ENCODE assay signal across 8 cellular contexts in genomic region chr2:223837290-223838061, GRCh38. TPM values are rescaled to one million over a fixed set of nuclear protein-coding genes. Genes with fewer than 3 reads are reported as not detected.
A peak's percentile ranks its signal among the peaks of the same experiment; 100 is the strongest.
DNase-seq lines count a peak whose midpoint lies in the region; ATAC-seq and TF ChIP-seq lines count a peak whose summit lies in the region.

AP1S3 (minus strand) TSS chr2:223837582; CDS start chr2:223837450, 132 bp downstream.

- H3K27ac ChIP-seq in CD8-positive, alpha-beta memory T cell (ENCODE audit: low read depth, low read length), result no peak within 1 kb of the TSS

- no peaks in the 10 kb centered on the region for H3K36me3 ChIP-seq in CD8-positive, alpha-beta memory T cell (ENCODE audit: insufficient read depth, low read length)
- no peaks in the 10 kb centered on the region for H3K36me3 ChIP-seq in mucosa of descending colon (ENCODE audit: low read depth)

- DNase-seq in CD8-positive, alpha-beta memory T cell, result peak; percentile 50 to 76 (median 65)
- DNase-seq in NCI-H82 treated with DMSO at 0.1 percent for 48 hours (lab: John Stamatoyannopoulos, UW; ENCODE audit: unreplicated experiment) (peak; percentile 26), mucosa of descending colon (peak; percentile 88 to 91 (median 90))
- DNase-seq in activated CD8-positive, alpha-beta memory T cell treated with anti-CD3 and anti-CD28 coated beads for 48 hours (ENCODE audit: low read depth in 2 of 3, low spot score in 2 of 3), result peak; percentile 30 to 47 (median 37)
- peak; percentile 50 for DNase-seq in stimulated activated CD8-positive, alpha-beta memory T cell treated with anti-CD3 and anti-CD28 coated beads, Interleukin-4, amount 100 ng/mL, for 24 hours (ENCODE audit: low read depth)

- H3K4me3 Mint-ChIP-seq in CD8-positive, alpha-beta memory T cell, result peak within 1 kb of the TSS; percentile 90 to 97 (median 94)

- H3K4me1 ChIP-seq in CD8-positive, alpha-beta memory T cell (ENCODE audit: insufficient read depth, low read length), result peaks cover 9% of the 10 kb centered on the region
- H3K4me1 ChIP-seq in mucosa of descending colon (ENCODE audit: low read depth), result peaks cover 13% of the 10 kb centered on the region

- intact Hi-C loops in mucosa of descending colon (cut with DNase I, micrococcal nuclease), result no loop called here

- no peaks in the 10 kb centered on the region for H3K27me3 ChIP-seq in CD8-positive, alpha-beta memory T cell (ENCODE audit: insufficient read depth, low read length, poor library complexity, severe bottlenecking)

- peak; percentile 64 for ATAC-seq in GM19395 (IDR thresholded peaks at IDR 0.05; ENCODE audit: unreplicated experiment)
- peak; percentile 60 for ATAC-seq in HG03520 (IDR thresholded peaks at IDR 0.05; ENCODE audit: unreplicated experiment)
- ATAC-seq in mucosa of descending colon, result peak; percentile 97

- no peaks in the 10 kb centered on the region for H3K9me3 Mint-ChIP-seq in CD8-positive, alpha-beta memory T cell

- in situ Hi-C loops in endometrial microvascular endothelial cells (cut with HindIII; ENCODE audit: inconsistent ontology term, low pct_unique_long_range_greater_than_20kb, low sequenced_read_pairs), result no loop called here

- CTCF ChIA-PET in CD8-positive, alpha-beta memory T cell (lab: Charles Lee), result interaction anchor here (0.6 to 1.7 kb wide), 3 partner anchors 11 to 44 kb away, joined by 3 to 4 read pairs (median 4); no protein-coding TSS in a partner anchor

- H3K27me3 Mint-ChIP-seq in CD8-positive, alpha-beta memory T cell, result peaks cover 0 to 1% of the 10 kb centered on the region in 2 donors

- peaks cover 0 to 5% (median 0%) of the 10 kb centered on the region in 3 donors for H3K36me3 Mint-ChIP-seq in CD8-positive, alpha-beta memory T cell

- TF ChIP-seq CTCF in mucosa of descending colon (IDR thresholded peaks at IDR 0.05), result no peak

- POLR2A ChIA-PET in CD8-positive, alpha-beta memory T cell (lab: Charles Lee), result no interaction called here

- H3K27ac Mint-ChIP-seq in CD8-positive, alpha-beta memory T cell, result peak within 1 kb of the TSS; percentile 50 to 97 (median 88)

- H3K4me3 ChIP-seq in CD8-positive, alpha-beta memory T cell (ENCODE audit: low read length), result peak within 1 kb of the TSS; percentile 58
- peak within 1 kb of the TSS; percentile 42 for H3K4me3 ChIP-seq in mucosa of descending colon

- no peaks in the 10 kb centered on the region for H3K9me3 ChIP-seq in CD8-positive, alpha-beta memory T cell (ENCODE audit: low read length)
- no peaks in the 10 kb centered on the region for H3K9me3 ChIP-seq in mucosa of descending colon

- peaks cover 11 to 16% (median 16%) of the 10 kb centered on the region in 3 donors for H3K4me1 Mint-ChIP-seq in CD8-positive, alpha-beta memory T cell

RNA-seq across cellular contexts. Expression of gene AP1S3, which starts in this region (rescaled TPM):
- total RNA-seq in CD8-positive, alpha-beta memory T cell, result 10 to 100 TPM; 15.4 to 16.9 TPM
- 3.9 TPM for polyA plus RNA-seq in CD8-positive, alpha-beta memory T cell
- total RNA-seq in endometrial microvascular endothelial cells (ENCODE audit: inconsistent ontology term), result 18.1 TPM
- total RNA-seq in mucosa of descending colon, result 1 to 10 TPM; 3.5 to 8.6 (median 5.0) TPM

Comparison
In these comparisons a context has a peak if more than half of its experiments do, and no peak if none do; other contexts are left out.
1. DNase-seq: peak in every context shown above with its lines; median percentile 90 in mucosa of descending colon; 65 in CD8-positive, alpha-beta memory T cell; 50 in stimulated activated CD8-positive, alpha-beta memory T cell treated with anti-CD3 and anti-CD28 coated beads, Interleukin-4, amount 100 ng/mL, for 24 hours; 37 in activated CD8-positive, alpha-beta memory T cell treated with anti-CD3 and anti-CD28 coated beads for 48 hours; 26 in NCI-H82 treated with DMSO at 0.1 percent for 48 hours.